ENCODE assay signal across 23 cellular contexts in genomic region chr20:40309731-40310130, GRCh38.
"Had no signal": no experiment of that assay in that cellular context is flagged by ENCODE, and none has a peak within 500 bp of the region (broad histone marks: within the 10 kb centered on the region; RNA-seq: fewer than 3 reads in every experiment).

No MANE protein-coding gene starts in this region.

- ATAC-seq: activated naive CD4-positive, alpha-beta T cell treated with anti-CD3 and anti-CD28 coated beads, Interleukin-2, amount 50 U/mL, for 72 hours; activated T-cell treated with anti-CD3 and anti-CD28 coated beads, Interleukin-2, amount 50 U/mL, for 4 hours; Right ventricle myocardium inferior; T-helper 17 cell had no signal

- DNase-seq: activated B cell treated with CpG ODN at 0.5 μM for 24 hours; activated CD4-positive, alpha-beta memory T cell treated with anti-CD3 and anti-CD28 coated beads for 36 hours; activated CD4-positive, alpha-beta T cell treated with anti-CD3 and anti-CD28 coated beads, Interleukin-2, amount 10 ng/mL, durations not matched to agents 7 days and 5 days; activated CD8-positive, alpha-beta memory T cell treated with anti-CD3 and anti-CD28 coated beads for 24 hours; activated effector memory CD4-positive, alpha-beta T cell treated with anti-CD3 and anti-CD28 coated beads, Interleukin-2, amount 50 U/mL, for 16 hours; activated naive CD4-positive, alpha-beta T cell treated with Interleukin-2 at 50 U/mL for 16 hours; activated T-cell treated with anti-CD3 and anti-CD28 coated beads, Interleukin-2, amount 50 U/mL, for 4 hours; amygdala; cerebellar nuclear complex; KG1; NCI-H1092; NCI-H1417 treated with DMSO at 0.1 percent for 48 hours; NCI-H1694; NCI-H2029; NCI-H2107; NCI-H2171 treated with DMSO at 0.1 percent for 48 hours; NCI-H226; NCI-H526; NCI-H82; T-helper 17 cell; T1000 had no signal
